Comparison of ENCODE assay signal across 9 cellular contexts in the genomic region with DNA sequence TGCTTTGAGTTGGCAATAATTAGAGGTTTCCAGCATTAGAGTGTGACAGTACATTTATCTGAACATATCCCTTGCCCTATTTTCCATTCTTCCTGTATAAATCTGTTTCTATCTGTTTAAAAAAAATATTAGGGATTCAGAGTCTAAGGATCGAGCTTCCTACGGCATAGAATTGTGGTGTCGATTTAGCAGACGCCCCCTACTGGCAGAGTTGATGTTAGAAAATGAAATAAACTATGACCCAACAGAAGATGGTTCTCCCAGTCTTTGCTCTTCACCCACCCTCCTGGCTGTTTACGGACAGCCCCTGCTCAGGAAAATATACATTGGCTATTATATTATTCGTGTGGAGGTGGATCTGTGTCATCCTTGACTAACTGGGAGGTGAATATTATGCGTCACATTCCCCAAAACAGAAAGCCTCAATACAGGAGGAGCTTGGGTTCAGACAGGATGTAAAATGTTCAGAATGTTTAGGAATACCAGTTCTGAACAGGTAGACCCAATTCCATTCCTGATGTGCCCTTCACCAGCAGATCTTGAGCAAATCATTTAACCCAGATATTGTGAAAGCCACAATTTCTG. TPM values are rescaled to one million over a fixed set of nuclear protein-coding genes. Genes with fewer than 3 reads are reported as not detected.
A peak's percentile ranks its signal among the peaks of the same experiment; 100 is the strongest.
DNase-seq lines count a peak whose midpoint lies in the region; ATAC-seq and TF ChIP-seq lines count a peak whose summit lies in the region.
"Had no signal": no experiment of that assay in that cellular context is flagged by ENCODE, and none has a peak within 500 bp of the region (broad histone marks: within the 10 kb centered on the region; RNA-seq: fewer than 3 reads in every experiment).

No MANE protein-coding gene starts in this region.

- TF ChIP-seq POLR2A in right lobe of liver (IDR thresholded peaks at IDR 0.05): no peak
- TF ChIP-seq POLR2A in upper lobe of left lung (IDR thresholded peaks at IDR 0.05): no peak

- no peaks in the 10 kb centered on the region for H3K36me3 ChIP-seq in right lobe of liver
- H3K36me3 ChIP-seq in upper lobe of left lung: no peaks in the 10 kb centered on the region

- H3K27me3 ChIP-seq in right lobe of liver: no peaks in the 10 kb centered on the region
- H3K27me3 ChIP-seq in upper lobe of left lung: no peaks in the 10 kb centered on the region

- in situ Hi-C loops in SK-MEL-5 (cut with HindIII; ENCODE audit: low pct_unique_long_range_greater_than_20kb, low sequenced_read_pairs): no loop called here

- H3K4me3 ChIP-seq in AG10803 (ENCODE audit: low read length): no peak overlapping the region
- no peak overlapping the region for H3K4me3 ChIP-seq in GM12865 (ENCODE audit: low read depth, low read length)
- no peak overlapping the region for H3K4me3 ChIP-seq in right lobe of liver
- no peak overlapping the region for H3K4me3 ChIP-seq in upper lobe of left lung

- intact Hi-C loops in right lobe of liver (cut with DNase I): no loop called here

- no peaks in the 10 kb centered on the region for H3K4me1 ChIP-seq in right lobe of liver
- no peaks in the 10 kb centered on the region for H3K4me1 ChIP-seq in upper lobe of left lung

- peak; percentile 55 for ATAC-seq in HG03432 (IDR thresholded peaks at IDR 0.05; ENCODE audit: unreplicated experiment)
- peak; percentile 67 to 82 (median 78) for ATAC-seq in right lobe of liver
- ATAC-seq in upper lobe of left lung (ENCODE audit: low FRiP score in 2 of 2): peak in 1 of 2 donors; percentile 71
- ATAC-seq in HG02678 (IDR thresholded peaks at IDR 0.05; ENCODE audit: unreplicated experiment): no peak

- no peaks in the 10 kb centered on the region for H3K9me3 Mint-ChIP-seq in brain
- H3K9me3 Mint-ChIP-seq: IgD-negative memory B cell had no signal

- H3K4me3 Mint-ChIP-seq in brain: no peak overlapping the region

- no peak overlapping the region for H3K27ac ChIP-seq in right lobe of liver
- no peak overlapping the region for H3K27ac ChIP-seq in upper lobe of left lung

- H3K36me3 Mint-ChIP-seq in brain: no peaks in the 10 kb centered on the region

- 15% methylated on average over 7 of the region's 7 CpGs for WGBS in right lobe of liver (ENCODE audit: insufficient coverage, low coverage, low lambda C conversion rate, missing lambda C conversion rate)
- 23 to 30% methylated on average over 7 of the region's 7 CpGs for WGBS in upper lobe of left lung, 2 donors

- peaks cover 12% of the 10 kb centered on the region for H3K4me1 Mint-ChIP-seq in brain

- peak; percentile 69 for TF ChIP-seq CTCF in AG10803 (conservative IDR thresholded peaks at IDR 0.05; ENCODE audit: low read length)
- TF ChIP-seq CTCF in GM12865 (IDR thresholded peaks at IDR 0.05; ENCODE audit: insufficient read depth, low read depth, low read length, missing control alignments): peak; percentile 62
- peak; percentile 36 to 70 for TF ChIP-seq CTCF in brain (conservative IDR thresholded peaks at IDR 0.05)
- TF ChIP-seq CTCF in right lobe of liver (IDR thresholded peaks at IDR 0.05): peak; percentile 49 to 76 (median 70)
- TF ChIP-seq CTCF in upper lobe of left lung (IDR thresholded peaks at IDR 0.05): peak in 5 of 6 experiments; percentile 37 to 55 (median 44)

- H3K27ac Mint-ChIP-seq in brain: peak overlapping the region in 1 of 5 experiments; percentile 48

- peaks cover 4% of the 10 kb centered on the region for H3K27me3 Mint-ChIP-seq in brain
- H3K27me3 Mint-ChIP-seq: IgD-negative memory B cell had no signal

- no peak for TF ChIP-seq EP300 in upper lobe of left lung (IDR thresholded peaks at IDR 0.05)

- peak; percentile 38 for DNase-seq in AG10803 (ENCODE audit: low read depth)
- peak; percentile 56 for DNase-seq in GM12865 (ENCODE audit: low read depth)
- DNase-seq in SK-MEL-5 (ENCODE audit: low read depth, low spot score): peak; percentile 67
- peak in 1 of 3 donors; percentile 50 for DNase-seq in right lobe of liver
- peak in 1 of 2 donors; percentile 34 for DNase-seq in upper lobe of left lung

- H3K9me3 ChIP-seq in right lobe of liver (no peaks in the 10 kb centered on the region), upper lobe of left lung (no peaks in the 10 kb centered on the region)

RNA-seq across cellular contexts. Expression of gene ERMN, which starts 10.6 kb away (rescaled TPM):
- total RNA-seq in SK-MEL-5 (2014; rRNA removed; shearing (Covaris generic)): not detected in 2 replicates
- polyA plus RNA-seq in SK-MEL-5 (2015; cell fraction: cytosol; rRNA removed): not detected in 2 replicates
- polyA plus RNA-seq in SK-MEL-5 (2015; cell fraction: nucleus; rRNA removed): 0.37 TPM in 1 of 2 replicates, not detected in the other
- polyA plus RNA-seq in brain (ENCODE audit: insufficient read depth, low read depth, low replicate concordance): 73.4 TPM
- total RNA-seq in right lobe of liver (1 to 10 TPM in 1 of 6 experiments, not detected in 5; 1.3 TPM), upper lobe of left lung (1 to 10 TPM in 3 of 6 donors, under 1 TPM in 3; 0.07 to 5.2 (median 0.78) TPM)
